ENCODE assay signal across 8 cellular contexts in genomic region chr3:120348065-120348980, GRCh38. TPM values are rescaled to one million over a fixed set of nuclear protein-coding genes. Genes with fewer than 3 reads are reported as not detected.
DNase-seq lines count a peak whose midpoint lies in the region; ATAC-seq and TF ChIP-seq lines count a peak whose summit lies in the region.

No MANE protein-coding gene starts in this region.

- H3K79me2 ChIP-seq in OCI-LY7 (ENCODE audit: insufficient read depth, low read depth, low read length): peaks cover 53% of the 10 kb centered on the region

- CTCF ChIA-PET in OCI-LY7 (lab: Charles Lee; ENCODE audit: unreplicated experiment): no interaction called here

- POLR2A ChIA-PET in OCI-LY7 (lab: Charles Lee): interaction anchor here (0.6 to 3.2 kb wide), 16 partner anchors 8 to 1070 kb away, joined by 3 to 18 read pairs (median 5); partner anchors contain the start of genes GSK3B and NDUFB4

- peak overlapping the region; percentile 98 for H3K4me2 ChIP-seq in OCI-LY7 (ENCODE audit: low read length)

- peak overlapping the region; percentile 88 for H3K4me3 ChIP-seq in OCI-LY7 (ENCODE audit: low read depth, low read length, poor library complexity, severe bottlenecking)
- H3K4me3 ChIP-seq in psoas muscle: peak overlapping the region; percentile 89

- H3K9me3 ChIP-seq in OCI-LY7 (ENCODE audit: low read length) (peaks cover 9% of the 10 kb centered on the region; the same call in 1 of the 2 replicates), psoas muscle (no peaks in the 10 kb centered on the region)

- H3K4me1 ChIP-seq in OCI-LY7 (ENCODE audit: insufficient read depth, low read length, poor library complexity, severe bottlenecking) (peaks cover 26% of the 10 kb centered on the region), psoas muscle (peaks cover 16% of the 10 kb centered on the region)

- ATAC-seq in GM19463 (IDR thresholded peaks at IDR 0.05; ENCODE audit: unreplicated experiment): peak; percentile 37
- peak; percentile 52 for ATAC-seq in HG03521 (IDR thresholded peaks at IDR 0.05; ENCODE audit: unreplicated experiment)
- ATAC-seq in psoas muscle: no peak

- H4K20me1 ChIP-seq in OCI-LY7 (ENCODE audit: insufficient read depth, low read length): peaks cover 10% of the 10 kb centered on the region

- BruUV-seq in OCI-LY7 (replicated peaks; lab: Mats Ljungman, UMichigan): no TSS peak

- H3K36me3 ChIP-seq in OCI-LY7 (ENCODE audit: insufficient read depth, low read length) (peaks cover 38% of the 10 kb centered on the region), psoas muscle (ENCODE audit: insufficient read depth in 1 of 2, low read depth in 1 of 2) (no peaks in the 10 kb centered on the region)

- H3K9me2 ChIP-seq in OCI-LY7 (ENCODE audit: insufficient read depth, low read length): no peaks in the 10 kb centered on the region

- DNase-seq in DMS53 (lab: John Stamatoyannopoulos, UW) (peak; percentile 37), OCI-LY7 (ENCODE audit: low spot score) (peak; percentile 82), foreskin melanocyte (peak; percentile 21), psoas muscle (no peak), OCI-M2 (lab: John Stamatoyannopoulos, UW; ENCODE audit: unreplicated experiment) (no peak)
- DNase-seq in activated effector memory CD4-positive, alpha-beta T cell treated with anti-CD3 and anti-CD28 coated beads, Interleukin-2, amount 50 U/mL, for 16 hours: peak; percentile 84

- H3K27ac ChIP-seq in OCI-LY7 (ENCODE audit: low read depth, low read length, poor library complexity, severe bottlenecking) (peak overlapping the region; percentile 69), psoas muscle (peak overlapping the region; percentile 94)

- peak overlapping the region; percentile 90; the same call in 1 of the 2 replicates for H2AFZ ChIP-seq in OCI-LY7 (ENCODE audit: low read length)

- no peak for TF ChIP-seq CTCF in OCI-LY7 (conservative IDR thresholded peaks at IDR 0.05; ENCODE audit: low read length)
- TF ChIP-seq CTCF in psoas muscle (IDR thresholded peaks at IDR 0.05): no peak

- no peaks in the 10 kb centered on the region for H3K27me3 ChIP-seq in psoas muscle (ENCODE audit: insufficient read depth in 3 of 3, low read length in 2 of 3)

- intact Hi-C loops in OCI-LY7 (cut with micrococcal nuclease; ENCODE audit: unreplicated experiment) (loop anchor here (1.0 to 5.0 kb wide), 4 partner anchors 68 to 671 kb away; partner anchors contain the start of genes COX17, GSK3B, GTF2E1 and RABL3), psoas muscle (cut with DNase I) (loop anchor here (5.0 kb wide), 2 partner anchors 69 to 456 kb away; no protein-coding TSS in a partner anchor)

- WGBS in psoas muscle, 3 donors: 3 to 4% (median 3%) methylated on average over 40 of the region's 40 CpGs

RNA-seq across cellular contexts. Expression of gene LRRC58, which starts 0.8 kb away (rescaled TPM):
- 21.5 and 24.1 TPM in 2 replicates for total RNA-seq in OCI-LY7 (2014; rRNA removed; shearing (Covaris generic))
- 29.6 and 30.2 TPM in 2 replicates for total RNA-seq in OCI-LY7 (2022)
- total RNA-seq in psoas muscle: 1 to 10 TPM; 5.7 to 8.4 (median 6.9) TPM
- polyA plus RNA-seq in psoas muscle: 10 to 100 TPM in 1 of 3 donors, 1 to 10 TPM in 2; 3.4 to 13.2 (median 6.8) TPM

Comparison
In these comparisons a context has a peak if more than half of its experiments do, and no peak if none do; other contexts are left out.
1. DNase-seq: peak in DMS53 (single experiment), OCI-LY7 (single experiment), activated effector memory CD4-positive, alpha-beta T cell treated with anti-CD3 and anti-CD28 coated beads, Interleukin-2, amount 50 U/mL, for 16 hours (single experiment) and foreskin melanocyte (single experiment); none in psoas muscle (0 of 2) and OCI-M2 (single experiment).
2. ATAC-seq: peak in GM19463 (single experiment) and HG03521 (single experiment); none in psoas muscle (0 of 4).